Comparison of ENCODE assay signal across 8 cellular contexts in the genomic region with DNA sequence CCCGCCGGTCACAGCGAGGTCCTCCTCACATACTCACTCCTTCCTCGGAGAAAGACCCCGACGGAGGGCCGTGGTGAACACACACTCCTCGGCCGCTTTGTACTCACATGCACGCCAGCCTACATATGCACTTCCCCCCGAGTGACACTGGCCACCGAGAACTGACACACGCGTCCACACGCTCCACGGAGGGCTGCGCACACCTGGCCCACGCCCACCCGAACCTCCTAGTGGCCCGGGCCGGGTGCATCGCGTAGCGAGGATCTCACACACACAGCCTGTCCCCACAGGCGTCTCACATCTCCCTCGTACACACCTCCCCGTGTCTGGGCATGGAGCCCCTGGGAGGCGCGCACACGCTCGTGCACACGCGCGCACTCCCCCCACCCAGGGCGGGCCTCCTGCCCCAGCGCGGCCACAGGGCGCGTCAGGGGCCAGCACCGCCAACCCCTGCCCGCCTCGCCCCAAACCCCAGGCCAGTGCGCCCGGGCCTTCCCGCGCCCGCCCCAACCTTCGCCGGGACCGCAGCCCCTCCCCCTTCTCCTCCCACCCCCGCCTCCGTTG. TPM values are rescaled to one million over a fixed set of nuclear protein-coding genes. Genes with fewer than 3 reads are reported as not detected.
DNase-seq lines count a peak whose midpoint lies in the region; TF ChIP-seq lines count a peak whose summit lies in the region.

No MANE protein-coding gene starts in this region.

- peaks cover 6% of the 10 kb centered on the region for H3K4me1 Mint-ChIP-seq in type B pancreatic cell (ENCODE audit: unreplicated experiment)

- CTCF ChIA-PET in GM10248 (lab: Yijun Ruan, JAX): no interaction called here

- H3K23ac ChIP-seq in mesendoderm (ENCODE audit: low read length): peak overlapping the region; percentile 87

- no peak overlapping the region for H2BK120ac ChIP-seq in mesendoderm (ENCODE audit: low read depth, low read length)

- H4K8ac ChIP-seq in mesendoderm (ENCODE audit: low read depth, low read length): no peak overlapping the region

- no peak overlapping the region for H2BK15ac ChIP-seq in mesendoderm (replicated peaks; ENCODE audit: low read depth)

- no peaks in the 10 kb centered on the region for H3K79me1 ChIP-seq in mesendoderm (ENCODE audit: low read length)

- H3K9me3 Mint-ChIP-seq in type B pancreatic cell: no peaks in the 10 kb centered on the region

- no CpG with 5 or more reads among the region's 52 CpGs for WGBS in mesendoderm (ENCODE audit: extremely low coverage, insufficient coverage, low lambda C conversion rate)

- TF ChIP-seq CTCF in GM10248 (IDR thresholded peaks at IDR 0.05; ENCODE audit: control extremely low read depth, extremely low read depth, low read depth, missing control alignments) (no peak), coronary artery (IDR thresholded peaks at IDR 0.05) (no peak), type B pancreatic cell (conservative IDR thresholded peaks at IDR 0.05) (peak; percentile 19)

- peak overlapping the region; percentile 61 for H3K9ac ChIP-seq in mesendoderm (ENCODE audit: low read length)

- H3K4me3 ChIP-seq in coronary artery: peak overlapping the region; percentile 91
- peak overlapping the region; percentile 3 for H3K4me3 ChIP-seq in mesendoderm (ENCODE audit: low read length)

- H3K27me3 Mint-ChIP-seq in type B pancreatic cell: peaks cover 45% of the 10 kb centered on the region

- H3K79me2 ChIP-seq in mesendoderm (ENCODE audit: control insufficient read depth, insufficient read depth, low read length): no peaks in the 10 kb centered on the region

- H3K27ac Mint-ChIP-seq in type B pancreatic cell: peak overlapping the region; percentile 65

- H3K56ac ChIP-seq in mesendoderm (ENCODE audit: low read length): peak overlapping the region; percentile 82

- H3K18ac ChIP-seq in mesendoderm (ENCODE audit: low read length): no peak overlapping the region

- no peaks in the 10 kb centered on the region for H3K4me1 ChIP-seq in mesendoderm (ENCODE audit: control insufficient read depth, low read depth, low read length)

- no peak overlapping the region for H3K4ac ChIP-seq in mesendoderm (ENCODE audit: low read depth, low read length)

- peak; percentile 11 for DNase-seq in GM10248 (ENCODE audit: extremely low spot score)
- peak; percentile 8 for DNase-seq in M059J (ENCODE audit: low read depth)
- no peak for DNase-seq in coronary artery (ENCODE audit: low spot score)
- DNase-seq in mesendoderm: peak; percentile 51
- no peak for DNase-seq in type B pancreatic cell (ENCODE audit: extremely low spot score, unreplicated experiment)
- no peak for DNase-seq in KBM-7
- DNase-seq in NCI-H2171 treated with DMSO at 0.1 percent for 48 hours (lab: John Stamatoyannopoulos, UW): no peak
- DNase-seq in NCI-H1436 treated with DMSO at 0.1 percent for 48 hours (lab: John Stamatoyannopoulos, UW): no peak

- peak overlapping the region; percentile 87 to 97 for H3K27ac ChIP-seq in coronary artery
- no peak overlapping the region for H3K27ac ChIP-seq in mesendoderm (ENCODE audit: low read depth, low read length)

- no peaks in the 10 kb centered on the region for H3K36me3 Mint-ChIP-seq in type B pancreatic cell

- POLR2A ChIA-PET in GM10248 (lab: Yijun Ruan, JAX): no interaction called here

- H2AK5ac ChIP-seq in mesendoderm (ENCODE audit: low read length): no peak overlapping the region

- H4K5ac ChIP-seq in mesendoderm (ENCODE audit: low read length): no peak overlapping the region

- in situ Hi-C loops in KBM-7 (cut with MboI; ENCODE audit: low pct_unique_long_range_greater_than_20kb, low sequenced_read_pairs): no loop called here

- H3K27me3 ChIP-seq in mesendoderm (ENCODE audit: insufficient read depth, low read length, poor library complexity): peaks cover 3% of the 10 kb centered on the region

- H3K36me3 ChIP-seq in mesendoderm (ENCODE audit: control insufficient read depth, insufficient read depth, low read length): no peaks in the 10 kb centered on the region

- peak overlapping the region; percentile 90 for H3K4me3 Mint-ChIP-seq in type B pancreatic cell

- no peak overlapping the region for H2BK5ac ChIP-seq in mesendoderm (ENCODE audit: low read length)

- H3K4me2 ChIP-seq in mesendoderm (ENCODE audit: low read length): peak overlapping the region; percentile 95

RNA-seq across cellular contexts. Expression of gene C3orf70, which starts 0.4 kb away (rescaled TPM):
- total RNA-seq in M059J (2014; rRNA removed; shearing (Covaris generic)): not detected in 2 replicates
- 1.0 TPM for polyA plus RNA-seq in mesendoderm (2013, experiment 1 of 2)
- 1.0 TPM for polyA plus RNA-seq in mesendoderm (2013, experiment 2 of 2)
- total RNA-seq in type B pancreatic cell (ENCODE audit: low replicate concordance): 1.6 and 4.1 TPM in 2 replicates

Comparison
In these comparisons a context has a peak if more than half of its experiments do, and no peak if none do; other contexts are left out.
1. DNase-seq: peak in GM10248 (single experiment), M059J (single experiment) and mesendoderm (single experiment); none in coronary artery (single experiment), type B pancreatic cell (single experiment), KBM-7 (single experiment), NCI-H2171 treated with DMSO at 0.1 percent for 48 hours (single experiment) and NCI-H1436 treated with DMSO at 0.1 percent for 48 hours (single experiment).